11 cellular contexts compared by ENCODE assay signal in genomic region chr11:72631806-72632731, GRCh38. TPM values are rescaled to one million over a fixed set of nuclear protein-coding genes. Genes with fewer than 3 reads are reported as not detected.
DNase-seq lines count a peak whose midpoint lies in the region; ATAC-seq and TF ChIP-seq lines count a peak whose summit lies in the region.
"Had no signal": no experiment of that assay in that cellular context is flagged by ENCODE, and none has a peak within 500 bp of the region (broad histone marks: within the 10 kb centered on the region; RNA-seq: fewer than 3 reads in every experiment).

No MANE protein-coding gene starts in this region.

- no peaks in the 10 kb centered on the region for H3K9me2 ChIP-seq in PC-3 (replicated peaks; ENCODE audit: low read length)

- H2AFZ ChIP-seq in PC-3 (ENCODE audit: low read length) = 0 out of 2 replicates have a peak overlapping the region, but pooled peaks have one; percentile 15

- H3K4me1 ChIP-seq in PC-3 (ENCODE audit: insufficient read depth, low read length) = peaks cover 9% of the 10 kb centered on the region; the same call in 1 of the 2 replicates
- H3K4me1 ChIP-seq in subcutaneous abdominal adipose tissue (ENCODE audit: control insufficient read depth in 5 of 5, insufficient read depth in 5 of 5, low read length in 5 of 5) = peaks cover 0 to 97% (median 51%) of the 10 kb centered on the region in 5 donors

- intact Hi-C loops in PC-3 (cut with micrococcal nuclease) = no loop called here

- peak; percentile 22 for DNase-seq in PC-3
- DNase-seq in cerebellar cortex (ENCODE audit: low spot score) = peak; percentile 16
- DNase-seq in left kidney (ENCODE audit: low read depth, low spot score) = peak; percentile 21
- DNase-seq in GDM1 (lab: John Stamatoyannopoulos, UW) = no peak
- DNase-seq in NCI-H2227 (lab: John Stamatoyannopoulos, UW; ENCODE audit: unreplicated experiment) = no peak
- DNase-seq: foreskin melanocyte, HCEC 1CT, NCI-H2029 had no signal

- H3K27me3 ChIP-seq in PC-3 (ENCODE audit: low read length) = 0 out of 2 replicates have a peak, but pooled peaks cover 3% of the 10 kb centered on the region
- H3K27me3 ChIP-seq in subcutaneous abdominal adipose tissue (ENCODE audit: control insufficient read depth in 5 of 5, insufficient read depth in 4 of 5, low read length in 5 of 5) = peaks cover 2 to 12% (median 6%) of the 10 kb centered on the region in 5 donors

- no peaks in the 10 kb centered on the region for H3K9me3 ChIP-seq in PC-3 (ENCODE audit: low read length)
- no peaks in the 10 kb centered on the region for H3K9me3 ChIP-seq in subcutaneous abdominal adipose tissue (ENCODE audit: control insufficient read depth in 5 of 5, low read length in 5 of 5)
- H3K9me3 ChIP-seq: thoracic aorta had no signal

- ATAC-seq in PC-3 = peak; percentile 60
- ATAC-seq in HG03571 (IDR thresholded peaks at IDR 0.05; ENCODE audit: unreplicated experiment) = no peak

- no TSS peak for BruUV-seq in PC-3 (replicated peaks; lab: Mats Ljungman, UMichigan)

- H3K36me3 ChIP-seq in PC-3 (ENCODE audit: low read depth, low read length) = no peaks in the 10 kb centered on the region
- peaks cover 0 to 15% (median 0%) of the 10 kb centered on the region in 5 donors for H3K36me3 ChIP-seq in subcutaneous abdominal adipose tissue (ENCODE audit: control insufficient read depth in 5 of 5, insufficient read depth in 5 of 5, low read length in 5 of 5)
- H3K36me3 ChIP-seq: thoracic aorta had no signal

- no peaks in the 10 kb centered on the region for H4K20me1 ChIP-seq in PC-3 (ENCODE audit: low read length)

- H3K9ac ChIP-seq in PC-3 (ENCODE audit: low read length) (no peak overlapping the region), subcutaneous abdominal adipose tissue (ENCODE audit: low read length in 5 of 5) (no peak overlapping the region)

- CTCF ChIA-PET in PC-3 (lab: Charles Lee) = no interaction called here

- H3K79me2 ChIP-seq in PC-3 (ENCODE audit: low read length) = no peaks in the 10 kb centered on the region

- no peak overlapping the region for H3K27ac ChIP-seq in PC-3 (ENCODE audit: low read length)
- H3K27ac ChIP-seq in subcutaneous abdominal adipose tissue (ENCODE audit: low read depth, low read length) = peak overlapping the region; percentile 85
- H3K27ac ChIP-seq: thoracic aorta had no signal

- H3F3A ChIP-seq in PC-3 (ENCODE audit: low read length, unreplicated experiment) = no peaks in the 10 kb centered on the region

- H3K4me3 ChIP-seq in PC-3 (ENCODE audit: low read length) (no peak overlapping the region), subcutaneous abdominal adipose tissue (ENCODE audit: low read depth in 1 of 5, low read length in 5 of 5) (no peak overlapping the region)
- H3K4me3 ChIP-seq: thoracic aorta had no signal

- POLR2A ChIA-PET in PC-3 (lab: Charles Lee; ENCODE audit: unreplicated experiment) = no interaction called here

- H3K4me2 ChIP-seq in PC-3 (ENCODE audit: low read length) = no peak overlapping the region

- no peak for TF ChIP-seq CTCF in PC-3 (conservative IDR thresholded peaks at IDR 0.05; ENCODE audit: low read depth, low read length)

RNA-seq across cellular contexts. Expression of gene PDE2A, which starts 42.2 kb away (rescaled TPM):
- total RNA-seq in PC-3 (2014; rRNA removed) = 2.6 and 2.7 TPM in 2 replicates

Comparison
In these comparisons a context has a peak if more than half of its experiments do, and no peak if none do; other contexts are left out.
1. DNase-seq: peak in PC-3 (single experiment), cerebellar cortex (single experiment) and left kidney (single experiment); none in GDM1 (single experiment) and NCI-H2227 (single experiment).